In genomic region chr6:144285548-144285797, GRCh38 we compare ENCODE assay signal across 8 cellular contexts. TPM values are rescaled to one million over a fixed set of nuclear protein-coding genes. Genes with fewer than 3 reads are reported as not detected.
A peak's percentile ranks its signal among the peaks of the same experiment; 100 is the strongest.
DNase-seq lines count a peak whose midpoint lies in the region; ATAC-seq and TF ChIP-seq lines count a peak whose summit lies in the region.

No MANE protein-coding gene starts in this region.

- peaks cover 3% of the 10 kb centered on the region; the same call in 1 of the 2 replicates for H3K36me3 Mint-ChIP-seq in WTC11
- H3K36me3 Mint-ChIP-seq in stimulated activated naive B cell treated with anti-CD40 and anti-IgM and Interleukin-4, amounts not matched to agents 10 μg/mL and 1 μg/mL and 100 μg/mL, for 72 hours = peaks cover 0 to 4% of the 10 kb centered on the region in 2 donors

- POLR2A ChIA-PET in WTC11 (lab: Charles Lee) = interaction anchor here (0.6 to 2.5 kb wide), 7 partner anchors 19 to 138 kb away, joined by 3 to 13 read pairs (median 4); no protein-coding TSS in a partner anchor

- peak; percentile 9 for ATAC-seq in HG02610 (IDR thresholded peaks at IDR 0.05; ENCODE audit: unreplicated experiment)
- no peak for ATAC-seq in WTC11
- peak; percentile 47 to 49 for ATAC-seq in stimulated activated naive B cell treated with anti-CD40 and anti-IgM and Interleukin-4, amounts not matched to agents 10 μg/mL and 1 μg/mL and 100 μg/mL, for 72 hours (replicated peaks)
- ATAC-seq in HG03378 (IDR thresholded peaks at IDR 0.05; ENCODE audit: unreplicated experiment) = no peak

- TF ChIP-seq CTCF in GM12864 (IDR thresholded peaks at IDR 0.05; ENCODE audit: low read depth, low read length, missing control alignments) (no peak), WTC11 (IDR thresholded peaks at IDR 0.05) (no peak)

- DNase-seq in GM12864 (ENCODE audit: low read depth) (no peak), WTC11 (ENCODE audit: low spot score) (no peak), pons (ENCODE audit: low spot score) (no peak), C1 segment of cervical spinal cord (lab: John Stamatoyannopoulos, UW) (no peak)
- no peak for DNase-seq in stimulated activated naive B cell treated with anti-CD40 and anti-IgM and Interleukin-4, amounts not matched to agents 10 μg/mL and 1 μg/mL and 100 μg/mL, for 72 hours

- H3K4me3 Mint-ChIP-seq in WTC11 = peak overlapping the region; percentile 100
- peak overlapping the region; percentile 96 to 97 for H3K4me3 Mint-ChIP-seq in stimulated activated naive B cell treated with anti-CD40 and anti-IgM and Interleukin-4, amounts not matched to agents 10 μg/mL and 1 μg/mL and 100 μg/mL, for 72 hours

- CTCF ChIA-PET in WTC11 (lab: Charles Lee) = interaction anchor here (0.7 to 2.5 kb wide), 6 partner anchors 20 to 299 kb away, joined by 3 to 23 read pairs (median 4); no protein-coding TSS in a partner anchor

- H3K9me3 Mint-ChIP-seq in WTC11 = no peaks in the 10 kb centered on the region
- H3K9me3 Mint-ChIP-seq in stimulated activated naive B cell treated with anti-CD40 and anti-IgM and Interleukin-4, amounts not matched to agents 10 μg/mL and 1 μg/mL and 100 μg/mL, for 72 hours = no peaks in the 10 kb centered on the region

- H3K4me1 Mint-ChIP-seq in WTC11 = peaks cover 30% of the 10 kb centered on the region
- H3K4me1 Mint-ChIP-seq in stimulated activated naive B cell treated with anti-CD40 and anti-IgM and Interleukin-4, amounts not matched to agents 10 μg/mL and 1 μg/mL and 100 μg/mL, for 72 hours = peaks cover 6 to 22% of the 10 kb centered on the region in 2 donors

- H3K4me3 ChIP-seq in GM12864 (ENCODE audit: low read depth, low read length) = peak overlapping the region; percentile 70
- peak overlapping the region; percentile 87 for H3K4me3 ChIP-seq in iPS-11a (ENCODE audit: low read depth, low read length)

- H3K27ac Mint-ChIP-seq in WTC11 = peak overlapping the region; percentile 96
- H3K27ac Mint-ChIP-seq in stimulated activated naive B cell treated with anti-CD40 and anti-IgM and Interleukin-4, amounts not matched to agents 10 μg/mL and 1 μg/mL and 100 μg/mL, for 72 hours = peak overlapping the region; percentile 87

- no peaks in the 10 kb centered on the region; the same call in 1 of the 2 replicates for H3K27me3 Mint-ChIP-seq in WTC11 (ENCODE audit: low read depth)
- H3K27me3 Mint-ChIP-seq in stimulated activated naive B cell treated with anti-CD40 and anti-IgM and Interleukin-4, amounts not matched to agents 10 μg/mL and 1 μg/mL and 100 μg/mL, for 72 hours = peaks cover 16 to 22% of the 10 kb centered on the region in 2 donors

TF ChIP-seq in WTC11, 78 proteins besides CTCF, POLR2A, EP300 and RAD21:
- no peak for TF ChIP-seq JUN (CRISPR knock-in tag; IDR thresholded peaks at IDR 0.05)
- no peak for TF ChIP-seq PREB (CRISPR knock-in tag; IDR thresholded peaks at IDR 0.05; ENCODE audit: borderline replicate concordance)
- TF ChIP-seq FOXK1 (CRISPR knock-in tag; IDR thresholded peaks at IDR 0.05) = no peak
- no peak for TF ChIP-seq ZNF138 (CRISPR knock-in tag; conservative IDR thresholded peaks at IDR 0.05)
- TF ChIP-seq PRRX2 (CRISPR knock-in tag; IDR thresholded peaks at IDR 0.05) = no peak
- no peak for TF ChIP-seq SMAD4 (CRISPR knock-in tag; IDR thresholded peaks at IDR 0.05)
- TF ChIP-seq KAT7 (CRISPR knock-in tag; IDR thresholded peaks at IDR 0.05; ENCODE audit: borderline replicate concordance) = no peak
- no peak for TF ChIP-seq PRDM15 (CRISPR knock-in tag; IDR thresholded peaks at IDR 0.05)
- TF ChIP-seq ZNF532 (CRISPR knock-in tag; IDR thresholded peaks at IDR 0.05; ENCODE audit: borderline replicate concordance) = no peak
- TF ChIP-seq TP53 (CRISPR knock-in tag; IDR thresholded peaks at IDR 0.05) = no peak

RNA-seq across cellular contexts. Expression of gene UTRN, which starts 0.3 kb away (rescaled TPM):
- 125 to 127 TPM (median 125 TPM) in 3 replicates for total RNA-seq in WTC11 (2021)

Comparison
In these comparisons a context has a peak if more than half of its experiments do, and no peak if none do; other contexts are left out.
1. ATAC-seq: peak in HG02610 (single experiment) and stimulated activated naive B cell treated with anti-CD40 and anti-IgM and Interleukin-4, amounts not matched to agents 10 μg/mL and 1 μg/mL and 100 μg/mL, for 72 hours (2 of 2); none in WTC11 (single experiment) and HG03378 (single experiment).